8 cellular contexts compared by ENCODE assay signal in the genomic region with DNA sequence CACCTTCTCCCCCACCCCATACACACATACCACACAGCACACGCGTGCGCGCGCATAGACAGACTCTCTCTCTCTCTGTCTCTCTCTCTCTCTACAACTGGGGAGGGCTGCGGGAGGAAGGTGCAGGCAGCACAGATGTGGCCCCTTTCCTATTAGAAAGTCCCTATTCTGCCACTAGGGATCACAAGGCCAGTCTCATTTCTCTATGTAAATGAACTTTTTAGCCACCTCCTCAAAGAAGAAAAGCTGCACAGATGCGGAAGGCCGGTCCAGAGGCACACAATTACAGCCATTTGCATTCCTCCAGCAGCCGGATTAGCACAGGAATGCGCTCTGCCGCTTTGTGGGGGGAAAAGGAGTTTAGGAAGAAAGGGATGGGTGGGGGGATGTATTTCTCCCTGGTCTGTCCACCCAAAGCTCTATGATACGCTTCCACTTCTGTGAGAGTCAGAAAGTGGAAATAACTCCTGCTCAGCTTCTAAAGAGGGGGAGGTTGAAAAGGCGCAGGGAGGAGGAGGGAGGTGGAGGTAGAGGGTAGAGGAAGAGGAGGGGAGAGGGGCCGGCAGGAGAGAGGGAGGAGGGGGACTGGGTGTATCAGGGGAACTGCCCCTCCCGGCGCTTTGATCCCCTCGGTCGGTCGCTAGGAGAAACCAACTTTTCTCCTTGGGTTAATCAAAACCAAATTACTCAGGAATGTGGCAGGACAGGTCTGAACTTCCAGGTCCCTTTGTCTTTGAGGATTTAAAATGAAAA. TPM values are rescaled to one million over a fixed set of nuclear protein-coding genes. Genes with fewer than 3 reads are reported as not detected.
A peak's percentile ranks its signal among the peaks of the same experiment; 100 is the strongest.
DNase-seq lines count a peak whose midpoint lies in the region; ATAC-seq and TF ChIP-seq lines count a peak whose summit lies in the region.

No MANE protein-coding gene starts in this region.

- H3K9me2 ChIP-seq in SK-N-SH, result no peaks in the 10 kb centered on the region

- intact Hi-C loops in CD14-positive monocyte (cut with micrococcal nuclease), result no loop called here

- H4K20me1 ChIP-seq in SK-N-SH (ENCODE audit: insufficient read depth), result peaks cover 86% of the 10 kb centered on the region

- H3K27ac Mint-ChIP-seq in CD14-positive monocyte, result peak overlapping the region in 6 of 7 donors; percentile 9 to 85 (median 36)

- no peaks in the 10 kb centered on the region for H3K36me3 ChIP-seq in SK-N-SH (replicated peaks in 1 of 2; ENCODE audit: control insufficient read depth in 1 of 2, insufficient read depth in 2 of 2, low read length in 1 of 2)

- DNase-seq in CD14-positive monocyte (ENCODE audit: low spot score) (no peak), iPS-NIHi7 (ENCODE audit: extremely low spot score) (peak; percentile 66), SK-N-SH (no peak), NCI-H1417 treated with DMSO at 0.1 percent for 48 hours (lab: John Stamatoyannopoulos, UW) (no peak), foreskin melanocyte (no peak)
- no peak for DNase-seq in stimulated activated naive CD8-positive, alpha-beta T cell treated with anti-CD3 and anti-CD28 coated beads, Interleukin-15, Interleukin-2, amounts not matched to agents 100 U/mL and 50 U/mL, for 24 hours

- TF ChIP-seq CTCF in CD14-positive monocyte (IDR thresholded peaks at IDR 0.05) (peak; percentile 8), SK-N-SH (IDR thresholded peaks at IDR 0.05) (no peak)

- H3K36me3 Mint-ChIP-seq in CD14-positive monocyte, result peaks cover 7 to 10% of the 10 kb centered on the region in 2 donors

- H3K27me3 Mint-ChIP-seq in CD14-positive monocyte (ENCODE audit: low read depth in 3 of 3), result peaks cover 30 to 41% (median 32%) of the 10 kb centered on the region in 3 donors

- no peak overlapping the region for H3K9ac ChIP-seq in SK-N-SH

- no peak for TF ChIP-seq EP300 in SK-N-SH (IDR thresholded peaks at IDR 0.05; ENCODE audit: borderline replicate concordance in 1 of 2, low read depth in 1 of 2, low read length in 1 of 2)

- H3K27ac ChIP-seq in SK-N-SH (ENCODE audit: low read depth in 2 of 2, low read length in 1 of 2), result no peak overlapping the region

- no peaks in the 10 kb centered on the region for H3K27me3 ChIP-seq in SK-N-SH (ENCODE audit: insufficient read depth)

- no peak overlapping the region for H3K4me2 ChIP-seq in SK-N-SH

- peak overlapping the region; percentile 68 for H3K4me3 Mint-ChIP-seq in CD14-positive monocyte

- no peak overlapping the region for H2AFZ ChIP-seq in SK-N-SH (ENCODE audit: low read depth)

- H3K4me1 Mint-ChIP-seq in CD14-positive monocyte, result peaks cover 49% of the 10 kb centered on the region

- H3K9me3 Mint-ChIP-seq in CD14-positive monocyte, result no peaks in the 10 kb centered on the region

- POLR2A ChIA-PET in SK-N-SH (lab: Yijun Ruan, JAX), result no interaction called here

- peaks cover 37 to 49% of the 10 kb centered on the region in 2 experiments; a peak in 3 of 4 replicates for H3K4me1 ChIP-seq in SK-N-SH (ENCODE audit: control insufficient read depth in 1 of 2, insufficient read depth in 2 of 2, low read depth in 1 of 2, low read length in 1 of 2)

- ATAC-seq in GM19328 (IDR thresholded peaks at IDR 0.05; ENCODE audit: unreplicated experiment), result peak; percentile 57
- ATAC-seq in HG03196 (IDR thresholded peaks at IDR 0.05; ENCODE audit: unreplicated experiment), result peak; percentile 73
- no peak for ATAC-seq in stimulated activated naive CD8-positive, alpha-beta T cell treated with anti-CD3 and anti-CD28 coated beads, Interleukin-15, Interleukin-2, amounts not matched to agents 100 U/mL and 50 U/mL, for 24 hours

- H3K4me3 ChIP-seq in SK-N-SH (ENCODE audit: low read depth in 2 of 2, low read length in 1 of 2), result no peak overlapping the region

- CTCF ChIA-PET in SK-N-SH (lab: Yijun Ruan, JAX), result interaction anchor here (0.7 to 2.7 kb wide), 4 partner anchors 11 to 204 kb away, joined by 3 to 12 read pairs (median 4); a partner anchor contains a TSS

- TF ChIP-seq RAD21 in SK-N-SH (IDR thresholded peaks at IDR 0.05; ENCODE audit: low read length), result no peak

- no peaks in the 10 kb centered on the region for H3K9me3 ChIP-seq in SK-N-SH

- no peaks in the 10 kb centered on the region for H3F3A ChIP-seq in SK-N-SH (replicated peaks; ENCODE audit: insufficient read depth)

- WGBS in SK-N-SH (ENCODE audit: low lambda C conversion rate), result 93% methylated on average over 19 of the region's 19 CpGs

- peaks cover 98% of the 10 kb centered on the region for H3K79me2 ChIP-seq in SK-N-SH (ENCODE audit: insufficient read depth)

TF ChIP-seq in SK-N-SH, 30 proteins besides CTCF, POLR2A, EP300 and RAD21:
- TF ChIP-seq, protein P1, sequence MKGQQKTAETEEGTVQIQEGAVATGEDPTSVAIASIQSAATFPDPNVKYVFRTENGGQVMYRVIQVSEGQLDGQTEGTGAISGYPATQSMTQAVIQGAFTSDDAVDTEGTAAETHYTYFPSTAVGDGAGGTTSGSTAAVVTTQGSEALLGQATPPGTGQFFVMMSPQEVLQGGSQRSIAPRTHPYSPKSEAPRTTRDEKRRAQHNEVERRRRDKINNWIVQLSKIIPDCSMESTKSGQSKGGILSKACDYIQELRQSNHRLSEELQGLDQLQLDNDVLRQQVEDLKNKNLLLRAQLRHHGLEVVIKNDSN (IDR thresholded peaks at IDR 0.05; ENCODE audit: borderline replicate concordance, low read depth), result no peak
- TF ChIP-seq FOXM1 (IDR thresholded peaks at IDR 0.05; ENCODE audit: low read depth) (no peak), GABPA (IDR thresholded peaks at IDR 0.05; ENCODE audit: low read depth) (no peak), FOXJ3 (CRISPR knock-in tag; IDR thresholded peaks at IDR 0.05) (no peak), SIN3A (IDR thresholded peaks at IDR 0.05; ENCODE audit: borderline replicate concordance, low read depth, low read length) (no peak), GATA2 (CRISPR knock-in tag; IDR thresholded peaks at IDR 0.05) (no peak), TAF1 (IDR thresholded peaks at IDR 0.05; ENCODE audit: borderline replicate concordance, low read depth, low read length) (no peak), RXRA (IDR thresholded peaks at IDR 0.05; ENCODE audit: borderline replicate concordance, low read depth) (no peak), ELF1 (IDR thresholded peaks at IDR 0.05) (no peak), MXI1 (IDR thresholded peaks at IDR 0.05; ENCODE audit: low read depth, low read length) (no peak), TCF12 (IDR thresholded peaks at IDR 0.05) (no peak), CHD2 (IDR thresholded peaks at IDR 0.05; ENCODE audit: low read length, partially characterized antibody) (no peak), RFX5 (IDR thresholded peaks at IDR 0.05; ENCODE audit: low read length) (no peak)
- TF ChIP-seq, protein P2, sequence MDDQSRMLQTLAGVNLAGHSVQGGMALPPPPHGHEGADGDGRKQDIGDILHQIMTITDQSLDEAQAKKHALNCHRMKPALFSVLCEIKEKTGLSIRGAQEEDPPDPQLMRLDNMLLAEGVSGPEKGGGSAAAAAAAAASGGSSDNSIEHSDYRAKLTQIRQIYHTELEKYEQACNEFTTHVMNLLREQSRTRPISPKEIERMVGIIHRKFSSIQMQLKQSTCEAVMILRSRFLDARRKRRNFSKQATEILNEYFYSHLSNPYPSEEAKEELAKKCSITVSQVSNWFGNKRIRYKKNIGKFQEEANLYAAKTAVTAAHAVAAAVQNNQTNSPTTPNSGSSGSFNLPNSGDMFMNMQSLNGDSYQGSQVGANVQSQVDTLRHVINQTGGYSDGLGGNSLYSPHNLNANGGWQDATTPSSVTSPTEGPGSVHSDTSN (IDR thresholded peaks at IDR 0.05), result no peak

RNA-seq across cellular contexts. Expression of a gene that starts 11.7 kb away (rescaled TPM):
- under 1 TPM; 0.42 to 0.43 TPM for polyA plus RNA-seq in CD14-positive monocyte
- 1.9 and 2.0 TPM in 2 replicates for polyA plus RNA-seq in SK-N-SH (2012; rRNA removed)
- polyA plus RNA-seq in SK-N-SH (2012; cell fraction: cytosol; rRNA removed), result 1.9 and 2.0 TPM in 2 replicates
- polyA plus RNA-seq in SK-N-SH (2012; cell fraction: nucleus; rRNA removed), result 4.1 and 5.0 TPM in 2 replicates
